34 cellular contexts compared by ENCODE assay signal in the genomic region with DNA sequence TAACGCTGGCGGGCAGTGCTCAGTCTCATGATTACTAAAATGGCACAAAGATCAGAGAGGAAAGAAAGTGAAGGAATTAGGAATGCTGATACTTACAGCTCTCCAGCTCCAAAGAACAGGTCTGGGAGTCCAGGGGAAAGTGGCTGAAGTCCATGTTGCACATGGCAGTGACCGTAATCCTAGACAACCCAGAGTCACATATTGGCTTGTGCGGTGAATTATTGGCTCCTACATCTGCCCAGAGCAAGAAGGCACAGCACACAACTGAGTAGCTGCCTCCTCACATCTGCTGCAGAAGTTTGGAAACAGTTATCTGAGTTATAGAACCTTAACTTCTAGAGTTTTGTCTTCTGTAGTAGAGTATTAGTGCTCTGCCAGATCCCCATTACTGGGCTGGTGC. TPM values are rescaled to one million over a fixed set of nuclear protein-coding genes. Genes with fewer than 3 reads are reported as not detected.
"Had no signal": no experiment of that assay in that cellular context is flagged by ENCODE, and none has a peak within 500 bp of the region (broad histone marks: within the 10 kb centered on the region; RNA-seq: fewer than 3 reads in every experiment).

No MANE protein-coding gene starts in this region.

- ATAC-seq: naive thymus-derived CD4-positive, alpha-beta T cell; natural killer cell; right cardiac atrium; stimulated activated effector memory CD8-positive, alpha-beta T cell treated with anti-CD3 and anti-CD28 coated beads, Interleukin-12 subunit alpha, Interleukin-12 subunit beta, amount 100 ng/mL, for 72 hours; stimulated activated naive B cell treated with anti-CD40 and anti-IgM and Interleukin-4, amounts not matched to agents 10 μg/mL and 1 μg/mL and 100 μg/mL, for 72 hours had no signal

- H3K27ac ChIP-seq: neutrophil, ovary, parathyroid adenoma, psoas muscle, sigmoid colon, stomach, thoracic aorta, thyroid gland, tibial nerve, upper lobe of left lung, vagina had no signal

- H3K27me3 Mint-ChIP-seq: stimulated activated naive B cell treated with anti-CD40 and anti-IgM and Interleukin-4, amounts not matched to agents 10 μg/mL and 1 μg/mL and 100 μg/mL, for 72 hours; stimulated activated naive CD8-positive, alpha-beta T cell treated with anti-CD3 and anti-CD28 coated beads, Interleukin-15, Interleukin-2, amounts not matched to agents 100 ng/mL and 50 ng/mL, for 24 hours had no signal

- H3K27ac Mint-ChIP-seq: naive thymus-derived CD4-positive, alpha-beta T cell; natural killer cell; nephron; progenitor cell of endocrine pancreas; stimulated activated effector memory CD8-positive, alpha-beta T cell treated with anti-CD3 and anti-CD28 coated beads, Interleukin-12 subunit alpha, Interleukin-12 subunit beta, amount 100 ng/mL, for 72 hours; stimulated activated naive B cell treated with anti-CD40 and anti-IgM and Interleukin-4, amounts not matched to agents 10 μg/mL and 1 μg/mL and 100 μg/mL, for 72 hours; stimulated activated naive CD8-positive, alpha-beta T cell treated with anti-CD3 and anti-CD28 coated beads, Interleukin-15, Interleukin-2, amounts not matched to agents 100 ng/mL and 50 ng/mL, for 24 hours had no signal

- H3K4me1 Mint-ChIP-seq: natural killer cell; nephron; stimulated activated effector memory CD8-positive, alpha-beta T cell treated with anti-CD3 and anti-CD28 coated beads, Interleukin-12 subunit alpha, Interleukin-12 subunit beta, amount 100 ng/mL, for 72 hours had no signal

- DNase-seq: naive thymus-derived CD4-positive, alpha-beta T cell; natural killer cell; nucleus accumbens; ovary; posterior cingulate gyrus; psoas muscle; right cardiac atrium; sigmoid colon; small intestine; stimulated activated CD4-positive, alpha-beta T cell treated with anti-CD3 and anti-CD28 coated beads, Interleukin-15, amount 100 ng/mL, for 24 hours; stimulated activated CD4-positive, alpha-beta T cell treated with anti-CD3 and anti-CD28 coated beads, Interleukin-2, amount 100 ng/mL, for 24 hours; stimulated activated CD4-positive, alpha-beta T cell treated with anti-CD3 and anti-CD28 coated beads, Interleukin-2, amount 100 ng/mL, for 48 hours; stimulated activated CD4-positive, alpha-beta T cell treated with anti-CD3 and anti-CD28 coated beads, Interleukin-4, amount 100 ng/mL, for 24 hours; stimulated activated naive B cell treated with anti-CD40 and anti-IgM and Interleukin-4, amounts not matched to agents 10 μg/mL and 1 μg/mL and 100 μg/mL, for 72 hours; stimulated activated naive CD4-positive, alpha-beta T cell treated with Interleukin-2 at 50 U/mL for 16 hours; stomach; thyroid gland; upper lobe of left lung had no signal

- H3K4me3 ChIP-seq: ovary, psoas muscle, sigmoid colon, stomach, thoracic aorta, thyroid gland, tibial nerve, upper lobe of left lung, vagina had no signal

- H3K36me3 Mint-ChIP-seq: naive thymus-derived CD4-positive, alpha-beta T cell; natural killer cell; stimulated activated effector memory CD8-positive, alpha-beta T cell treated with anti-CD3 and anti-CD28 coated beads, Interleukin-12 subunit alpha, Interleukin-12 subunit beta, amount 100 ng/mL, for 72 hours; stimulated activated naive B cell treated with anti-CD40 and anti-IgM and Interleukin-4, amounts not matched to agents 10 μg/mL and 1 μg/mL and 100 μg/mL, for 72 hours had no signal

- H3K9me3 Mint-ChIP-seq: naive thymus-derived CD4-positive, alpha-beta T cell; natural killer cell; nephron; neural crest cell; stimulated activated effector memory CD8-positive, alpha-beta T cell treated with anti-CD3 and anti-CD28 coated beads, Interleukin-12 subunit alpha, Interleukin-12 subunit beta, amount 100 ng/mL, for 72 hours; stimulated activated naive B cell treated with anti-CD40 and anti-IgM and Interleukin-4, amounts not matched to agents 10 μg/mL and 1 μg/mL and 100 μg/mL, for 72 hours; stimulated activated naive CD8-positive, alpha-beta T cell treated with anti-CD3 and anti-CD28 coated beads, Interleukin-15, Interleukin-2, amounts not matched to agents 100 ng/mL and 50 ng/mL, for 24 hours had no signal

- H3K4me3 Mint-ChIP-seq: naive thymus-derived CD4-positive, alpha-beta T cell; natural killer cell; nephron; neural crest cell; stimulated activated effector memory CD8-positive, alpha-beta T cell treated with anti-CD3 and anti-CD28 coated beads, Interleukin-12 subunit alpha, Interleukin-12 subunit beta, amount 100 ng/mL, for 72 hours; stimulated activated naive B cell treated with anti-CD40 and anti-IgM and Interleukin-4, amounts not matched to agents 10 μg/mL and 1 μg/mL and 100 μg/mL, for 72 hours; stimulated activated naive CD8-positive, alpha-beta T cell treated with anti-CD3 and anti-CD28 coated beads, Interleukin-15, Interleukin-2, amounts not matched to agents 100 ng/mL and 50 ng/mL, for 24 hours had no signal

RNA-seq across cellular contexts. Expression of a gene that starts 47.2 kb away (rescaled TPM):
- total RNA-seq: skeletal muscle tissue had no signal

RNA-seq across cellular contexts. Expression of a gene that starts 50.8 kb away (rescaled TPM):
- total RNA-seq: naive thymus-derived CD4-positive, alpha-beta T cell; omental fat pad; ovary; progenitor cell of endocrine pancreas; renal cortical epithelial cell; right cardiac atrium; sigmoid colon; subcutaneous adipose tissue; temporal lobe; thyroid gland; tibial nerve; upper lobe of left lung; ureter; vagina had no signal
